Comparison of ENCODE assay signal across 21 cellular contexts in genomic region chr1:247465796-247466195, GRCh38. TPM values are rescaled to one million over a fixed set of nuclear protein-coding genes. Genes with fewer than 3 reads are reported as not detected.
"Had no signal": no experiment of that assay in that cellular context is flagged by ENCODE, and none has a peak within 500 bp of the region (broad histone marks: within the 10 kb centered on the region; RNA-seq: fewer than 3 reads in every experiment).

No MANE protein-coding gene starts in this region.

- H3K27me3 ChIP-seq: body of pancreas, cardiac muscle cell, neural progenitor cell, upper lobe of left lung had no signal

- H3K4me3 ChIP-seq: body of pancreas, cardiac muscle cell, lower lobe of right lung, neural progenitor cell, thoracic aorta, upper lobe of left lung had no signal

- H3K9ac ChIP-seq: neural progenitor cell had no signal

- ATAC-seq: activated CD8-positive, alpha-beta memory T cell treated with anti-CD3 and anti-CD28 coated beads, Interleukin-2, amount 10 ng/mL, durations not matched to agents 7 days and 5 days; body of pancreas; lower lobe of right lung; naive thymus-derived CD4-positive, alpha-beta T cell; T-cell had no signal

- H3K4me1 ChIP-seq: body of pancreas, lower lobe of right lung, upper lobe of left lung had no signal

- H3K4me2 ChIP-seq: neural progenitor cell had no signal

- DNase-seq: activated CD4-positive, alpha-beta memory T cell treated with anti-CD3 and anti-CD28 coated beads, Interleukin-2, amount 10 ng/mL, durations not matched to agents 7 days and 5 days; activated CD4-positive, alpha-beta T cell treated with anti-CD3 and anti-CD28 coated beads for 48 hours; activated CD8-positive, alpha-beta memory T cell treated with anti-CD3 and anti-CD28 coated beads, Interleukin-2, amount 10 ng/mL, durations not matched to agents 7 days and 5 days; activated effector memory CD4-positive, alpha-beta T cell treated with anti-CD3 and anti-CD28 coated beads, Interleukin-2, amount 50 U/mL, for 16 hours; activated naive CD4-positive, alpha-beta T cell treated with anti-CD3 and anti-CD28 coated beads, Interleukin-2, amount 10 ng/mL, durations not matched to agents 7 days and 5 days; activated T-cell treated with anti-CD3 and anti-CD28 coated beads for 4 hours; body of pancreas; effector CD4-positive, alpha-beta T cell; foreskin fibroblast; lower lobe of right lung; naive thymus-derived CD4-positive, alpha-beta T cell; retina; stimulated activated CD4-positive, alpha-beta T cell treated with anti-CD3 and anti-CD28 coated beads, Interleukin-4, amount 100 ng/mL, for 1 hour; stimulated activated naive CD4-positive, alpha-beta T cell; T-cell; upper lobe of left lung had no signal

- H3K36me3 ChIP-seq: cardiac muscle cell, lower lobe of right lung, neural progenitor cell, thoracic aorta, upper lobe of left lung had no signal

- H3K27ac ChIP-seq: body of pancreas, cardiac muscle cell, lower lobe of right lung, neural progenitor cell, thoracic aorta, upper lobe of left lung had no signal

RNA-seq across cellular contexts. Expression of gene OR2B11, which starts 7.9 kb away (rescaled TPM):
- polyA plus RNA-seq: cardiac muscle cell, fibroblast of lung, keratinocyte had no signal

RNA-seq across cellular contexts. Expression of gene NLRP3, which starts 49.8 kb away (rescaled TPM):
- polyA plus RNA-seq: cardiac muscle cell had no signal
